8 cellular contexts compared by ENCODE assay signal in genomic region chr7:65269150-65269856, GRCh38.
A peak's percentile ranks its signal among the peaks of the same experiment; 100 is the strongest.
DNase-seq lines count a peak whose midpoint lies in the region; ATAC-seq and TF ChIP-seq lines count a peak whose summit lies in the region.

No MANE protein-coding gene starts in this region.

- TF ChIP-seq CTCF in Panc1 (IDR thresholded peaks at IDR 0.05) (no peak), body of pancreas (IDR thresholded peaks at IDR 0.05) (no peak)

- H3K4me1 ChIP-seq in HUES64 (ENCODE audit: insufficient read depth, low read length) = peaks cover 13% of the 10 kb centered on the region; the same call in 1 of the 2 replicates
- no peaks in the 10 kb centered on the region for H3K4me1 ChIP-seq in Panc1 (ENCODE audit: control insufficient read depth, insufficient read depth, low read length)
- H3K4me1 ChIP-seq in body of pancreas = peaks cover 9% of the 10 kb centered on the region

- intact Hi-C loops in Panc1 (cut with micrococcal nuclease; ENCODE audit: unreplicated experiment) = no loop called here
- intact Hi-C loops in body of pancreas (cut with DNase I) = no loop called here

- H3K9ac ChIP-seq in HUES64 (ENCODE audit: low read depth, low read length) = peak overlapping the region; percentile 86

- POLR2A ChIA-PET in Panc1 (lab: Charles Lee) = no interaction called here

- H3K36me3 ChIP-seq in HUES64 (ENCODE audit: insufficient read depth, low read length) (no peaks in the 10 kb centered on the region), Panc1 (ENCODE audit: control insufficient read depth, insufficient read depth, low read length) (no peaks in the 10 kb centered on the region), body of pancreas (replicated peaks in 1 of 2; ENCODE audit: insufficient read depth in 1 of 2, low read depth in 2 of 2) (no peaks in the 10 kb centered on the region)

- H3K4me3 ChIP-seq in HUES64 (ENCODE audit: low read length) (peak overlapping the region; percentile 76), Panc1 (ENCODE audit: low read depth in 2 of 2, low read length in 2 of 2) (peak overlapping the region; percentile 57 to 69), body of pancreas (peak overlapping the region in 1 of 2 donors; percentile 7)

- in situ Hi-C loops in Panc1 (cut with HindIII; ENCODE audit: low pct_unique_long_range_greater_than_20kb, low sequenced_read_pairs) = no loop called here

- TF ChIP-seq POLR2A in body of pancreas (IDR thresholded peaks at IDR 0.05) = no peak

- peaks cover 16% of the 10 kb centered on the region for H3K27me3 ChIP-seq in HUES64 (ENCODE audit: insufficient read depth, low read length)
- H3K27me3 ChIP-seq in Panc1 (ENCODE audit: control insufficient read depth, insufficient read depth, low read length) = peaks cover 4% of the 10 kb centered on the region; the same call in 1 of the 2 replicates
- H3K27me3 ChIP-seq in body of pancreas = peaks cover 0 to 14% of the 10 kb centered on the region in 2 donors

- no TSS peak for BruUV-seq in Panc1 (replicated peaks; lab: Mats Ljungman, UMichigan)

- ATAC-seq in GM21381 (IDR thresholded peaks at IDR 0.05; ENCODE audit: unreplicated experiment) (peak; percentile 95), Panc1 (peak; percentile 97), body of pancreas (peak; percentile 35)

- WGBS in HUES64 = under 1% methylated on average over 37 of the region's 37 CpGs
- WGBS in body of pancreas, 2 donors = 3 to 4% methylated on average over 14 to 37 of the region's 37 CpGs

- peak; percentile 93 for DNase-seq in DMS79 treated with DMSO at 0.1 percent for 48 hours (lab: John Stamatoyannopoulos, UW)
- no peak for DNase-seq in Panc1 (ENCODE audit: low read depth, low spot score)
- DNase-seq in body of pancreas = peak; percentile 17 to 62 (median 24)
- peak; percentile 67 for DNase-seq in kidney glomerular epithelial cell (lab: John Stamatoyannopoulos, UW)
- DNase-seq in stimulated activated CD4-positive, alpha-beta T cell treated with anti-CD3 and anti-CD28 coated beads, TNF-alpha, amount 100 ng/mL, for 48 hours (ENCODE audit: low read depth in 3 of 3) = peak; percentile 13 to 60 (median 43)
- DNase-seq in hepatic stellate cell (ENCODE audit: low spot score) = no peak

- H3K9me3 ChIP-seq in HUES64 (ENCODE audit: insufficient read depth, low read depth, low read length) (no peaks in the 10 kb centered on the region), Panc1 (ENCODE audit: control insufficient read depth, insufficient read depth, low read depth, low read length) (no peaks in the 10 kb centered on the region), body of pancreas (no peaks in the 10 kb centered on the region)

- peak overlapping the region; percentile 44 for H3K27ac ChIP-seq in HUES64 (ENCODE audit: low read depth, low read length)
- H3K27ac ChIP-seq in Panc1 (ENCODE audit: low read length) = no peak overlapping the region
- no peak overlapping the region for H3K27ac ChIP-seq in body of pancreas

- CTCF ChIA-PET in Panc1 (lab: Charles Lee) = interaction anchor here (0.7 kb wide), 1 partner anchor 53 kb away, joined by 3 read pairs; no protein-coding TSS in a partner anchor

Comparison
In these comparisons a context has a peak if more than half of its experiments do, and no peak if none do; other contexts are left out.
1. DNase-seq: peak in DMS79 treated with DMSO at 0.1 percent for 48 hours (single experiment), body of pancreas (4 of 4), kidney glomerular epithelial cell (single experiment) and stimulated activated CD4-positive, alpha-beta T cell treated with anti-CD3 and anti-CD28 coated beads, TNF-alpha, amount 100 ng/mL, for 48 hours (3 of 3); none in Panc1 (single experiment) and hepatic stellate cell (single experiment).
2. ATAC-seq: peak in every context shown above with its lines; median percentile 97 in Panc1; 95 in GM21381; 35 in body of pancreas.